ENCODE assay signal across 8 cellular contexts in the genomic region with DNA sequence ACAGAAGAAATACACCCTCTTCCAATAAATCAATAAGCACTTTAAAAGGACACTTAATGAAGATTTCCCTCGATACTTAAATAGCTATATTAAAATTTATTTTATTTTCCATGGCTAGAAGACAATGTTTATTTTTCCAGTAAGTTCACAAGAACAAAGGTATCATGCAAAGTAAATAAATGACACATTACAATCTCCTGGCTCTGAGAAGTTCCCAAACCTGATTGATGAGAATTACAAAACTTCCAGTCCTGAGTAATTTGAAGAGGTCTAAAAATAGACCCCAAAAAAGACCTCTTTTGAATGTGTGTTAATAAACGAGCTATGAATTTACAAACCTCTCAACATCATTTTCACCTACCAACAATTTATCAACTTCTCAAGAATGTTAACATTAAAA. TPM values are rescaled to one million over a fixed set of nuclear protein-coding genes. Genes with fewer than 3 reads are reported as not detected.
DNase-seq lines count a peak whose midpoint lies in the region; ATAC-seq and TF ChIP-seq lines count a peak whose summit lies in the region.

No MANE protein-coding gene starts in this region.

- peak overlapping the region; percentile 97 for H3K27ac Mint-ChIP-seq in type B pancreatic cell

- peaks cover 0 to under 1% (median 0%) of the 10 kb centered on the region in 9 donors for H3K36me3 ChIP-seq in heart left ventricle
- no peaks in the 10 kb centered on the region for H3K36me3 ChIP-seq in adipocyte (ENCODE audit: control insufficient read depth, insufficient read depth, low read length, severe bottlenecking)
- H3K36me3 ChIP-seq in liver (ENCODE audit: control insufficient read depth in 4 of 4, insufficient read depth in 3 of 4, low read depth in 1 of 4, low read length in 3 of 4), result no peaks in the 10 kb centered on the region

- H3K4me3 Mint-ChIP-seq in type B pancreatic cell, result peak overlapping the region; percentile 99

- H3K9ac ChIP-seq in adipocyte (ENCODE audit: low read length) (peak overlapping the region; percentile 94), liver (ENCODE audit: low read depth in 1 of 2, low read length in 2 of 2) (peak overlapping the region; percentile 71 to 80)

- peaks cover 2% of the 10 kb centered on the region for H3K36me3 Mint-ChIP-seq in type B pancreatic cell

- no peak overlapping the region for H3K27ac ChIP-seq in heart left ventricle
- peak overlapping the region in 1 of 2 donors; percentile 97 for H3K27ac ChIP-seq in liver (ENCODE audit: low read depth in 1 of 2, low read length in 2 of 2)

- no peak for TF ChIP-seq CTCF in heart left ventricle (IDR thresholded peaks at IDR 0.05)
- TF ChIP-seq CTCF in liver (IDR thresholded peaks at IDR 0.05; ENCODE audit: low read depth, low read length, missing input control), result no peak
- no peak for TF ChIP-seq CTCF in type B pancreatic cell (conservative IDR thresholded peaks at IDR 0.05)

- H3K4me3 ChIP-seq in heart left ventricle, result peak overlapping the region in 8 of 12 donors; percentile 66 to 98 (median 80)
- H3K4me3 ChIP-seq in adipocyte (ENCODE audit: low read length), result peak overlapping the region; percentile 99
- peak overlapping the region in 2 of 3 donors; percentile 68 to 94 for H3K4me3 ChIP-seq in liver (ENCODE audit: low read depth in 1 of 3, low read length in 3 of 3)

- DNase-seq in heart left ventricle, result no peak
- no peak for DNase-seq in Right ventricle myocardium superior
- no peak for DNase-seq in adipocyte (ENCODE audit: low read depth)
- no peak for DNase-seq in type B pancreatic cell (ENCODE audit: extremely low spot score, unreplicated experiment)
- no peak for DNase-seq in NCI-H1092 (lab: John Stamatoyannopoulos, UW)
- DNase-seq in NOMO-1 (lab: John Stamatoyannopoulos, UW; ENCODE audit: unreplicated experiment in 2 of 2), result no peak

- no peaks in the 10 kb centered on the region for H3K27me3 Mint-ChIP-seq in type B pancreatic cell

- ATAC-seq in heart left ventricle (no peak), Right ventricle myocardium superior (ENCODE audit: poor library complexity) (no peak), GM21367 (IDR thresholded peaks at IDR 0.05; ENCODE audit: unreplicated experiment) (no peak)

- no peaks in the 10 kb centered on the region for H3K9me3 Mint-ChIP-seq in type B pancreatic cell

- TF ChIP-seq POLR2A in heart left ventricle (IDR thresholded peaks at IDR 0.05), result no peak

- 44 to 52% (median 46%) methylated on average over 2 of the region's 2 CpGs for WGBS in heart left ventricle, 4 donors
- 20% methylated on average over 2 of the region's 2 CpGs for WGBS in liver

- no peak for TF ChIP-seq RAD21 in liver (IDR thresholded peaks at IDR 0.05)

- intact Hi-C loops in heart left ventricle (cut with DNase I), result loop anchor here in 4 of 10 donors (5.0 to 10.0 kb wide), 3 partner anchors 49 to 131 kb away; partner anchors contain the start of genes SANBR (in 4 of the 4) and REL (in 1 of the 4)
- intact Hi-C loops in Right ventricle myocardium superior (cut with DNase I), result no loop called here

- no peaks in the 10 kb centered on the region for H3K27me3 ChIP-seq in heart left ventricle
- no peaks in the 10 kb centered on the region for H3K27me3 ChIP-seq in adipocyte (replicated peaks; ENCODE audit: control insufficient read depth, insufficient read depth, low read length)
- H3K27me3 ChIP-seq in liver (ENCODE audit: control insufficient read depth in 4 of 4, insufficient read depth in 4 of 4, low read length in 3 of 4), result no peaks in the 10 kb centered on the region

- H3K4me1 ChIP-seq in heart left ventricle (peaks cover 0 to 39% (median 29%) of the 10 kb centered on the region in 12 donors), adipocyte (ENCODE audit: control insufficient read depth, insufficient read depth, low read length) (peaks cover 44% of the 10 kb centered on the region), liver (ENCODE audit: control insufficient read depth in 4 of 4, insufficient read depth in 4 of 4, low read length in 3 of 4) (peaks cover 7 to 25% (median 15%) of the 10 kb centered on the region in 4 donors)

- H3K9me3 ChIP-seq in heart left ventricle (no peaks in the 10 kb centered on the region), adipocyte (ENCODE audit: control insufficient read depth, low read length) (no peaks in the 10 kb centered on the region), liver (ENCODE audit: control insufficient read depth in 4 of 4, low read length in 3 of 4) (no peaks in the 10 kb centered on the region)

- peaks cover 9% of the 10 kb centered on the region for H3K4me1 Mint-ChIP-seq in type B pancreatic cell (ENCODE audit: unreplicated experiment)

TF ChIP-seq in liver, 16 proteins besides CTCF, POLR2A, EP300 and RAD21:
- TF ChIP-seq MAX (IDR thresholded peaks at IDR 0.05) (no peak), HNF4A (conservative IDR thresholded peaks at IDR 0.05) (peak in 1 of 2 donors; percentile 26), JUND (IDR thresholded peaks at IDR 0.05) (peak in 1 of 2 donors; percentile 25)

RNA-seq across cellular contexts. Expression of gene PEX13, which starts 1.5 kb away (rescaled TPM):
- total RNA-seq in heart left ventricle (10 to 100 TPM; 17.8 to 27.6 (median 24.3) TPM), Right ventricle myocardium superior (19.5 TPM), liver (10 to 100 TPM; 25.1 to 42.8 TPM), type B pancreatic cell (ENCODE audit: low replicate concordance) (28.9 and 31.6 TPM in 2 replicates)
- polyA plus RNA-seq in heart left ventricle (10 to 100 TPM; 11.7 to 20.3 TPM), liver (10 to 100 TPM; 10.6 to 17.9 TPM)

RNA-seq across cellular contexts. Expression of gene PUS10, which starts 2.1 kb away (rescaled TPM):
- total RNA-seq in heart left ventricle, result 1 to 10 TPM; 2.5 to 6.5 (median 4.9) TPM
- 1 to 10 TPM; 1.9 to 2.1 TPM for polyA plus RNA-seq in heart left ventricle
- total RNA-seq in Right ventricle myocardium superior, result 5.0 TPM
- total RNA-seq in liver, result 10 to 100 TPM in 1 of 2 donors, 1 to 10 TPM in 1; 5.9 to 19.6 TPM
- 1 to 10 TPM; 4.3 to 6.8 TPM for polyA plus RNA-seq in liver
- total RNA-seq in type B pancreatic cell (ENCODE audit: low replicate concordance), result 6.3 and 6.8 TPM in 2 replicates

RNA-seq across cellular contexts. Expression of gene SANBR, which starts 49.7 kb away (rescaled TPM):
- total RNA-seq in heart left ventricle, result 10 to 100 TPM in 1 of 9 donors, 1 to 10 TPM in 8; 3.6 to 10.7 (median 6.6) TPM
- 1 to 10 TPM; 4.8 to 7.0 TPM for polyA plus RNA-seq in heart left ventricle
- 6.2 TPM for total RNA-seq in Right ventricle myocardium superior
- total RNA-seq in liver, result 1 to 10 TPM; 3.1 to 6.2 TPM
- 1 to 10 TPM in 1 of 2 donors, under 1 TPM in 1; 0.59 to 1.2 TPM for polyA plus RNA-seq in liver
- 12.6 and 22.3 TPM in 2 replicates for total RNA-seq in type B pancreatic cell (ENCODE audit: low replicate concordance)
